8 cellular contexts compared by ENCODE assay signal in genomic region chr5:151085517-151086031, GRCh38. TPM values are rescaled to one million over a fixed set of nuclear protein-coding genes. Genes with fewer than 3 reads are reported as not detected.
DNase-seq lines count a peak whose midpoint lies in the region; ATAC-seq, FAIRE-seq and TF ChIP-seq lines count a peak whose summit lies in the region.

No MANE protein-coding gene starts in this region.

- TF ChIP-seq CTCF in WI38 (IDR thresholded peaks at IDR 0.05; ENCODE audit: low read depth, low read length) (no peak), fibroblast of lung (conservative IDR thresholded peaks at IDR 0.05 in 1 of 2, IDR thresholded peaks at IDR 0.05 in 1 of 2; ENCODE audit: low read depth in 1 of 2, low read length in 2 of 2) (no peak)

- H3K79me2 ChIP-seq in fibroblast of lung (ENCODE audit: control insufficient read depth, insufficient read depth, low read length), result no peaks in the 10 kb centered on the region

- no peaks in the 10 kb centered on the region for H4K20me1 ChIP-seq in fibroblast of lung (ENCODE audit: control insufficient read depth, extremely low read depth, insufficient read depth, low read length)

- DNase-seq in GM19239 (ENCODE audit: insufficient read length, low spot score) (no peak), fibroblast of lung (ENCODE audit: low read depth in 2 of 2) (no peak), small intestine (peak; percentile 84), KG1 (lab: John Stamatoyannopoulos, UW) (no peak)

- no peak overlapping the region for H3K4me2 ChIP-seq in fibroblast of lung (ENCODE audit: extremely low read depth, insufficient read depth, low read length)

- H3K9ac ChIP-seq in fibroblast of lung (ENCODE audit: insufficient read depth, low read length), result no peak overlapping the region

- H3K4me3 ChIP-seq in WI38 (ENCODE audit: low read depth, low read length) (peak overlapping the region; percentile 8; the same call in 1 of the 2 replicates), fibroblast of lung (replicated peaks in 1 of 4; ENCODE audit: control extremely low read depth in 1 of 4, insufficient read depth in 1 of 4, low read depth in 3 of 4, low read length in 4 of 4) (no peak overlapping the region), small intestine (ENCODE audit: low read depth in 1 of 2, low read length in 2 of 2) (no peak overlapping the region)

- H3K27me3 ChIP-seq in fibroblast of lung (ENCODE audit: control insufficient read depth, insufficient read depth, low read length) (no peaks in the 10 kb centered on the region), small intestine (ENCODE audit: control insufficient read depth in 2 of 2, insufficient read depth in 2 of 2, low read length in 2 of 2) (no peaks in the 10 kb centered on the region)

- H3K9me3 ChIP-seq in fibroblast of lung (ENCODE audit: control insufficient read depth, insufficient read depth, low read depth, low read length) (no peaks in the 10 kb centered on the region), small intestine (ENCODE audit: control insufficient read depth, low read depth) (no peaks in the 10 kb centered on the region)

- H2AFZ ChIP-seq in fibroblast of lung (ENCODE audit: low read length), result peak overlapping the region; percentile 13

- WGBS in small intestine, 3 donors, result 7 to 21% (median 19%) methylated on average over 9 of the region's 9 CpGs

- ATAC-seq in HG03521 (IDR thresholded peaks at IDR 0.05; ENCODE audit: unreplicated experiment), result no peak
- no peak for ATAC-seq in GM19351 (IDR thresholded peaks at IDR 0.05; ENCODE audit: unreplicated experiment)
- ATAC-seq in HG02840 (IDR thresholded peaks at IDR 0.05; ENCODE audit: low FRiP score, unreplicated experiment), result no peak

- H3K27ac ChIP-seq in fibroblast of lung (ENCODE audit: insufficient read depth, low read length) (no peak overlapping the region), small intestine (ENCODE audit: low read depth in 1 of 2, low read length in 1 of 2) (peak overlapping the region; percentile 79 to 81)

- H3K36me3 ChIP-seq in fibroblast of lung (ENCODE audit: control insufficient read depth, insufficient read depth, low read length) (no peaks in the 10 kb centered on the region), small intestine (ENCODE audit: control insufficient read depth in 2 of 2, insufficient read depth in 2 of 2, low read length in 2 of 2) (no peaks in the 10 kb centered on the region)

- peaks cover 10% of the 10 kb centered on the region for H3K4me1 ChIP-seq in fibroblast of lung (ENCODE audit: control insufficient read depth, extremely low read depth, insufficient read depth, low read length)
- H3K4me1 ChIP-seq in small intestine (ENCODE audit: control insufficient read depth in 2 of 2, insufficient read depth in 1 of 2, low read depth in 1 of 2, low read length in 1 of 2), result peaks cover 18 to 19% of the 10 kb centered on the region in 2 donors

- FAIRE-seq in GM19239 (lab: Jason Lieb, UNC), result peak; percentile 95
- FAIRE-seq in small intestine (lab: Jason Lieb, UNC), result no peak

RNA-seq across cellular contexts. Expression of gene TNIP1, which starts 4.7 kb away (rescaled TPM):
- 54.7 and 59.1 TPM in 2 replicates for total RNA-seq in fibroblast of lung
- polyA plus RNA-seq in fibroblast of lung (32.9 and 47.2 TPM in 2 replicates), small intestine (100 to 1,000 TPM in 2 of 3 donors, 10 to 100 TPM in 1; 97.5 to 190 (median 164) TPM)
- polyA plus RNA-seq in fibroblast of lung (2012), result 40.4 and 60.0 TPM in 2 replicates
- polyA minus RNA-seq in fibroblast of lung (ENCODE audit: low replicate concordance), result 26.1 and 37.6 TPM in 2 replicates
